ENCODE assay signal across 21 cellular contexts in genomic region chr1:231478800-231479199, GRCh38. TPM values are rescaled to one million over a fixed set of nuclear protein-coding genes. Genes with fewer than 3 reads are reported as not detected.
A peak's percentile ranks its signal among the peaks of the same experiment; 100 is the strongest.
DNase-seq lines count a peak whose midpoint lies in the region; FAIRE-seq and TF ChIP-seq lines count a peak whose summit lies in the region.
"Had no signal": no experiment of that assay in that cellular context is flagged by ENCODE, and none has a peak within 500 bp of the region (broad histone marks: within the 10 kb centered on the region; RNA-seq: fewer than 3 reads in every experiment).

No MANE protein-coding gene starts in this region.

- peak overlapping the region in 1 of 3 experiments; percentile 87; a peak in 1 of 7 replicates for H3K27ac Mint-ChIP-seq in H9
- H3K27ac Mint-ChIP-seq: CD4-positive, alpha-beta T cell had no signal

- no peak for TF ChIP-seq POLR2A in H1 (IDR thresholded peaks at IDR 0.05; ENCODE audit: control extremely low read depth in 1 of 2, low read depth in 2 of 2, low read length in 2 of 2)

- no peak overlapping the region for H2AK5ac ChIP-seq in H9 (ENCODE audit: insufficient read length, low read length)
- H2AK5ac ChIP-seq in H1 (ENCODE audit: low read depth, low read length): no peak overlapping the region

- H2BK20ac ChIP-seq in H9 (ENCODE audit: low read depth, low read length, poor library complexity, severe bottlenecking): peak overlapping the region; percentile 45
- no peak overlapping the region for H2BK20ac ChIP-seq in H1 (ENCODE audit: low read length)

- H3K23me2 ChIP-seq in H9 (ENCODE audit: insufficient read length, low read depth, low read length, poor library complexity, severe bottlenecking) (no peaks in the 10 kb centered on the region), H1 (ENCODE audit: low read depth, low read length) (no peaks in the 10 kb centered on the region)

- H3K36me3 Mint-ChIP-seq in H9 (ENCODE audit: insufficient read depth in 1 of 3, low read depth in 3 of 3): no peaks in the 10 kb centered on the region

- no peak overlapping the region for H3K4me2 ChIP-seq in H9 (ENCODE audit: insufficient read depth, insufficient read length, low read length)
- peak overlapping the region in 1 of 2 experiments; percentile 44; a peak in 1 of 4 replicates for H3K4me2 ChIP-seq in H1 (ENCODE audit: insufficient read depth in 1 of 2, low read depth in 2 of 2, low read length in 2 of 2)
- H3K4me2 ChIP-seq: A549 had no signal

- H4K5ac ChIP-seq in H9 (ENCODE audit: insufficient read length, low read depth, low read length) (no peak overlapping the region), H1 (ENCODE audit: insufficient read length, low read depth, low read length) (peak overlapping the region; percentile 15)

- peaks cover 7% of the 10 kb centered on the region in 2 experiments for H3K4me1 Mint-ChIP-seq in H9

- H3K23ac ChIP-seq in H9 (ENCODE audit: insufficient read length, low read depth, low read length) (no peak overlapping the region), H1 (ENCODE audit: insufficient read length) (no peak overlapping the region)

- no peak for TF ChIP-seq RAD21 in H1 (IDR thresholded peaks at IDR 0.05 in 1 of 2, conservative IDR thresholded peaks at IDR 0.05 in 1 of 2; ENCODE audit: low read depth in 2 of 2, low read length in 2 of 2)

- H2BK5ac ChIP-seq in H9 (ENCODE audit: insufficient read length, low read length) (no peak overlapping the region), H1 (ENCODE audit: low read depth, low read length) (no peak overlapping the region)

- no peak overlapping the region for H3K56ac ChIP-seq in H9 (ENCODE audit: insufficient read length, low read depth, low read length)
- H3K56ac ChIP-seq in H1 (replicated peaks; ENCODE audit: insufficient read length, low read depth, low read length): no peak overlapping the region

- H3T11ph ChIP-seq in H9 (ENCODE audit: low read length): no peak overlapping the region

- no peak for TF ChIP-seq EP300 in H1 (IDR thresholded peaks at IDR 0.05; ENCODE audit: borderline replicate concordance in 1 of 2, low read depth in 2 of 2, low read length in 2 of 2)

- H3K18ac ChIP-seq in H9 (ENCODE audit: insufficient read length, low read depth, low read length) (no peak overlapping the region), H1 (ENCODE audit: extremely low read depth, low read length) (no peak overlapping the region)

- H3K79me2 ChIP-seq in H9 (ENCODE audit: insufficient read depth, low read length): no peaks in the 10 kb centered on the region
- H3K79me2 ChIP-seq in H1 (ENCODE audit: control insufficient read depth in 1 of 2, insufficient read depth in 2 of 2, low read length in 2 of 2): no peaks in the 10 kb centered on the region

- POLR2A ChIA-PET in H1 (lab: Charles Lee; ENCODE audit: partially characterized antibody): no interaction called here

- H3K27me3 ChIP-seq in H9 (ENCODE audit: insufficient read depth, low read length) (no peaks in the 10 kb centered on the region), H1 (replicated peaks in 1 of 4; ENCODE audit: control insufficient read depth in 3 of 4, extremely low read depth in 1 of 4, insufficient read depth in 3 of 4, low read length in 3 of 4) (no peaks in the 10 kb centered on the region)

- no peak overlapping the region for H3K4me3 ChIP-seq in H1 (ENCODE audit: extremely low read depth in 1 of 4, insufficient read depth in 2 of 4, low read depth in 3 of 4, low read length in 4 of 4)
- H3K4me3 ChIP-seq: A549, GM12878, K562 had no signal

- no peak overlapping the region for H3K4me3 Mint-ChIP-seq in H9
- H3K4me3 Mint-ChIP-seq: CD4-positive, alpha-beta T cell had no signal

- H3K4ac ChIP-seq in H9 (ENCODE audit: low read depth, low read length) (no peak overlapping the region), H1 (replicated peaks; ENCODE audit: insufficient read length, low read depth, low read length) (no peak overlapping the region)

- no CpG with 5 or more reads among the region's 9 CpGs for WGBS in H9 (ENCODE audit: extremely low coverage, insufficient read length, low lambda C conversion rate)
- WGBS in H1 (ENCODE audit: extremely low coverage in 1 of 2, insufficient coverage in 1 of 2, insufficient read length in 1 of 2, insufficient replicate concordance in 2 of 2, low coverage in 1 of 2, low lambda C conversion rate in 2 of 2, missing lambda C conversion rate in 1 of 2), 2 experiments: 77% methylated on average over 9 of the region's 9 CpGs; no CpG with 5 or more reads in 1 of the 2 experiments

- H3K9ac ChIP-seq in H9 (ENCODE audit: extremely low read depth, insufficient read length, low read length) (no peak overlapping the region), H1 (replicated peaks in 1 of 4; ENCODE audit: extremely low read depth in 1 of 4, low read depth in 3 of 4, low read length in 3 of 4) (no peak overlapping the region)

- H3K27me3 Mint-ChIP-seq in H9 (ENCODE audit: low read depth): peaks cover 2% of the 10 kb centered on the region; the same call in 1 of the 2 replicates

- FAIRE-seq in H1 (lab: Jason Lieb, UNC): no peak
- FAIRE-seq: A549, D721Med, GM12878, HTR-8/SVneo, K562 had no signal

- TF ChIP-seq CTCF in H9 (conservative IDR thresholded peaks at IDR 0.05): no peak
- no peak for TF ChIP-seq CTCF in H1 (IDR thresholded peaks at IDR 0.05; ENCODE audit: control extremely low read depth in 1 of 3, insufficient read depth in 1 of 3, low read depth in 1 of 3, low read length in 3 of 3)

- no peaks in the 10 kb centered on the region; the same call in 1 of the 2 replicates for H3K4me1 ChIP-seq in H9 (ENCODE audit: insufficient read depth, low read length)
- peaks cover 0 to 5% (median 3%) of the 10 kb centered on the region in 4 experiments; a peak in 4 of 7 replicates for H3K4me1 ChIP-seq in H1 (replicated peaks in 1 of 4; ENCODE audit: control insufficient read depth in 3 of 4, insufficient read depth in 4 of 4, low read length in 3 of 4)
- H3K4me1 ChIP-seq: A549, Caco-2 had no signal

- no peak overlapping the region for H2AFZ ChIP-seq in H9 (ENCODE audit: low read length)
- H2AFZ ChIP-seq in H1 (ENCODE audit: low read length): no peak overlapping the region

- no peak overlapping the region for H2BK120ac ChIP-seq in H9 (ENCODE audit: low read depth, low read length, poor library complexity, severe bottlenecking)
- no peak overlapping the region for H2BK120ac ChIP-seq in H1 (replicated peaks; ENCODE audit: low read depth, low read length)

- peak; percentile 33 for DNase-seq in ELF-1 (ENCODE audit: low read depth, low spot score)
- peak; percentile 40 for DNase-seq in H9
- no peak for DNase-seq in H1 (ENCODE audit: low read depth in 1 of 2, low spot score in 2 of 2)
- DNase-seq in iPS-NIHi7 (ENCODE audit: extremely low spot score): peak; percentile 21
- no peak for DNase-seq in hypothalamus (lab: John Stamatoyannopoulos, UW)
- DNase-seq in GOT3 (lab: John Stamatoyannopoulos, UW): no peak
- no peak for DNase-seq in stimulated activated CD8-positive, alpha-beta memory T cell treated with anti-CD3 and anti-CD28 coated beads, Interleukin-4, amount 100 ng/mL, for 48 hours
- DNase-seq in NCI-H1092 treated with DMSO at 0.1 percent for 48 hours (lab: John Stamatoyannopoulos, UW): no peak
- DNase-seq: AML-193; Caco-2; CD4-positive, alpha-beta T cell; GF-D8; H7; IMR-90 had no signal

- H3K9me3 ChIP-seq in H9 (ENCODE audit: control insufficient read depth, low read depth, low read length) (no peaks in the 10 kb centered on the region), H1 (ENCODE audit: insufficient read depth in 2 of 2, low read depth in 1 of 2, low read length in 1 of 2) (no peaks in the 10 kb centered on the region; a peak in 1 of 4 replicates)
- H3K9me3 ChIP-seq: A549, Caco-2 had no signal

- H2BK15ac ChIP-seq in H9 (ENCODE audit: low read depth, low read length): no peak overlapping the region
- H2BK15ac ChIP-seq in H1 (ENCODE audit: low read length): no peak overlapping the region

- H2BK12ac ChIP-seq in H9 (ENCODE audit: insufficient read length, low read depth, low read length) (no peak overlapping the region), H1 (ENCODE audit: low read depth, low read length) (no peak overlapping the region)

- H4K20me1 ChIP-seq in H9 (ENCODE audit: control insufficient read depth, insufficient read depth, insufficient read length) (no peaks in the 10 kb centered on the region), H1 (replicated peaks in 1 of 2; ENCODE audit: control insufficient read depth in 1 of 2, insufficient read depth in 2 of 2, low read length in 2 of 2) (no peaks in the 10 kb centered on the region)

- no peaks in the 10 kb centered on the region for H3K79me1 ChIP-seq in H9 (ENCODE audit: insufficient read depth, low read depth, low read length, poor library complexity, severe bottlenecking)
- no peaks in the 10 kb centered on the region for H3K79me1 ChIP-seq in H1 (ENCODE audit: low read depth, low read length)

- H3K27ac ChIP-seq in H9 (ENCODE audit: insufficient read length, low read depth, low read length) (no peak overlapping the region), H1 (ENCODE audit: low read depth, low read length) (no peak overlapping the region)
- H3K27ac ChIP-seq: 22Rv1, A549, C4-2B had no signal

- H4K91ac ChIP-seq in H9 (ENCODE audit: insufficient read length, low read depth, low read length) (no peak overlapping the region), H1 (replicated peaks; ENCODE audit: insufficient read length, low read length) (no peak overlapping the region)

- H3K14ac ChIP-seq in H9 (ENCODE audit: insufficient read depth, low read length) (no peak overlapping the region), H1 (ENCODE audit: insufficient read length) (no peak overlapping the region)

- H4K8ac ChIP-seq in H9 (replicated peaks; ENCODE audit: insufficient read length, low read depth, low read length) (no peak overlapping the region), H1 (ENCODE audit: extremely low read depth, insufficient read depth, low read length) (no peak overlapping the region)

- CTCF ChIA-PET in H1 (lab: Charles Lee; ENCODE audit: partially characterized antibody): interaction anchor here (0.6 kb wide), 1 partner anchor 143 kb away, joined by 4 read pairs; no protein-coding TSS in a partner anchor

- H3K36me3 ChIP-seq in H1 (ENCODE audit: control insufficient read depth in 2 of 4, insufficient read depth in 4 of 4, low read length in 3 of 4): no peaks in the 10 kb centered on the region

- no peaks in the 10 kb centered on the region for H3K9me3 Mint-ChIP-seq in H9
- H3K9me3 Mint-ChIP-seq: CD4-positive, alpha-beta T cell had no signal

RNA-seq across cellular contexts. Expression of gene TSNAX, which starts 49.7 kb away (rescaled TPM):
- 39.8 and 39.9 TPM in 2 replicates for total RNA-seq in H9 (2021)
- 34.0 and 37.0 TPM in 2 replicates for total RNA-seq in H1 (2021; fragmentation: NEBNext Ultra II Directional; extraction: Animal tissue kit (Norgen Biotek cat#: 25700))
- 5.7 and 7.7 TPM in 2 replicates for polyA plus RNA-seq in H1 (2011; rRNA removed)
- 13.4 TPM for polyA plus RNA-seq in H1 (2011; cell fraction: cytosol; rRNA removed)
- 7.0 TPM for polyA plus RNA-seq in H1 (2011; cell fraction: nucleus; rRNA removed)
- polyA plus RNA-seq in H1 (2012, experiment 1 of 2): 24.5 to 31.1 TPM (median 30.3 TPM) in 4 replicates
- 1.5 TPM for polyA plus RNA-seq in H1 (2012, experiment 2 of 2)
- 19.2 TPM for polyA plus RNA-seq in H1 (2013, experiment 1 of 2)
- 18.8 TPM for polyA plus RNA-seq in H1 (2013, experiment 2 of 2)
- 37.1 and 38.7 TPM in 2 replicates for polyA minus RNA-seq in H1 (2011; rRNA and poly(A)+ RNA removed)
- 11.7 TPM for polyA minus RNA-seq in H1 (2011; cell fraction: cytosol; rRNA and poly(A)+ RNA removed)
- 21.2 TPM for polyA minus RNA-seq in H1 (2011; cell fraction: nucleus; rRNA and poly(A)+ RNA removed)

RNA-seq across cellular contexts. Expression of gene EGLN1, which starts 56.7 kb away (rescaled TPM):
- 8.0 and 8.4 TPM in 2 replicates for total RNA-seq in H9 (2021)
- 6.1 and 6.4 TPM in 2 replicates for total RNA-seq in H1 (2021; fragmentation: NEBNext Ultra II Directional; extraction: Animal tissue kit (Norgen Biotek cat#: 25700))
- 2.3 and 4.0 TPM in 2 replicates for polyA plus RNA-seq in H1 (2011; rRNA removed)
- 4.3 TPM for polyA plus RNA-seq in H1 (2011; cell fraction: cytosol; rRNA removed)
- polyA plus RNA-seq in H1 (2011; cell fraction: nucleus; rRNA removed): 1.6 TPM
- 6.2 to 13.5 TPM (median 7.0 TPM) in 4 replicates for polyA plus RNA-seq in H1 (2012, experiment 1 of 2)
- polyA plus RNA-seq in H1 (2012, experiment 2 of 2): 2.2 TPM
- polyA plus RNA-seq in H1 (2013, experiment 1 of 2): 3.9 TPM
- 3.6 TPM for polyA plus RNA-seq in H1 (2013, experiment 2 of 2)
- 6.1 and 11.9 TPM in 2 replicates for polyA minus RNA-seq in H1 (2011; rRNA and poly(A)+ RNA removed)
- polyA minus RNA-seq in H1 (2011; cell fraction: cytosol; rRNA and poly(A)+ RNA removed): 7.5 TPM
- 4.2 TPM for polyA minus RNA-seq in H1 (2011; cell fraction: nucleus; rRNA and poly(A)+ RNA removed)

Comparison
In these comparisons a context has a peak if more than half of its experiments do, and no peak if none do; other contexts are left out.
1. DNase-seq: peak in ELF-1 (single experiment), H9 (single experiment) and iPS-NIHi7 (single experiment); none in H1 (0 of 2), hypothalamus (0 of 51), GOT3 (single experiment), stimulated activated CD8-positive, alpha-beta memory T cell treated with anti-CD3 and anti-CD28 coated beads, Interleukin-4, amount 100 ng/mL, for 48 hours (single experiment) and NCI-H1092 treated with DMSO at 0.1 percent for 48 hours (single experiment).